25 cellular contexts compared by ENCODE assay signal in the genomic region with DNA sequence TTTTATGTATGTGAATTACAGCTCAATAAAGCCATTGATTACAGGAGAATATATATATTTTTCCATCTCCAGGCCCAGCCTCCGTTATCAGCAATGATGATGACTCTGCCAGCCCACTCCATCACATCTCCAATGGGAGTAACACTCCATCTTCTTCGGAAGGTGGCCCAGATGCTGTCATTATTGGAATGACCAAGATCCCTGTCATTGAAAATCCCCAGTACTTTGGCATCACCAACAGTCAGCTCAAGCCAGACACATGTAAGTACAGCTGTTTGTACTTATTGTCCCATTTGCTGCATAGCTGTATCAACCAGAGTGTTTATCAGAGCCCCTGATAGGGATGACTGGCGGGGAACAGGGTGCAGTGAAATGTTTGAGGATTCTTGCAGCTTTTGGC.
"Had no signal": no experiment of that assay in that cellular context is flagged by ENCODE, and none has a peak within 500 bp of the region (broad histone marks: within the 10 kb centered on the region; RNA-seq: fewer than 3 reads in every experiment).

No MANE protein-coding gene starts in this region.

- DNase-seq: activated CD4-positive, alpha-beta memory T cell treated with anti-CD3 and anti-CD28 coated beads, Interleukin-2, amount 10 ng/mL, durations not matched to agents 7 days and 5 days; activated CD4-positive, alpha-beta T cell treated with anti-CD3 and anti-CD28 coated beads for 36 hours; activated CD4-positive, alpha-beta T cell treated with anti-CD3 and anti-CD28 coated beads, Interleukin-2, amount 50 U/mL, for 1 hour; activated gamma-delta T cell; activated naive CD4-positive, alpha-beta T cell treated with anti-CD3 and anti-CD28 coated beads for 36 hours; activated T-cell treated with anti-CD3 and anti-CD28 coated beads for 4 hours; activated T-cell treated with anti-CD3 and anti-CD28 coated beads, Interleukin-2, amount 50 U/mL, for 48 hours; amygdala; MG63; MV-4-11; NCI-H1092 treated with DMSO at 0.1 percent for 48 hours; NCI-H1436; NCI-H1694 treated with DMSO at 0.1 percent for 48 hours; NCI-H2029 treated with DMSO at 0.1 percent for 48 hours; NCI-H510A treated with DMSO at 0.1 percent for 48 hours; NCI-H69; NK-92 treated with Interleukin-12 subunit alpha and Interleukin-12 subunit beta, amount 100 ng/mL, for 24 hours; Peyer's patch; SHP77 treated with DMSO at 0.1 percent for 48 hours; T-cell; T-helper 2 cell; T1000 had no signal

- H3K27me3 ChIP-seq: MG63, Peyer's patch had no signal

- H3K9me3 ChIP-seq: MG63, Peyer's patch had no signal

- H3K36me3 ChIP-seq: MG63, Peyer's patch had no signal

- ATAC-seq: activated CD4-positive, alpha-beta T cell treated with anti-CD3 and anti-CD28 coated beads for 36 hours; activated T-helper 17 cell treated with anti-CD3 and anti-CD28 coated beads, Interleukin-2, amount 50 U/mL, for 72 hours; T-cell had no signal

- H3K27ac ChIP-seq: Peyer's patch, RWPE1, VCaP had no signal

- H3K4me3 ChIP-seq: MG63, Peyer's patch had no signal

- H3K4me1 ChIP-seq: Peyer's patch had no signal
